12 cellular contexts compared by ENCODE assay signal in genomic region chr4:147793973-147794690, GRCh38.
DNase-seq lines count a peak whose midpoint lies in the region; ATAC-seq and TF ChIP-seq lines count a peak whose summit lies in the region.
"Had no signal": no experiment of that assay in that cellular context is flagged by ENCODE, and none has a peak within 500 bp of the region (broad histone marks: within the 10 kb centered on the region; RNA-seq: fewer than 3 reads in every experiment).

No MANE protein-coding gene starts in this region.

- H3K27ac ChIP-seq in PC-3 (ENCODE audit: low read length): peak overlapping the region; percentile 43
- H3K27ac ChIP-seq in left lung: no peak overlapping the region

- H3K4me3 ChIP-seq in PC-3 (ENCODE audit: low read length) (peak overlapping the region; percentile 20; the same call in 1 of the 2 replicates), left lung (no peak overlapping the region)
- H3K4me3 ChIP-seq: mucosa of descending colon had no signal

- CTCF ChIA-PET in PC-3 (lab: Charles Lee): no interaction called here

- no peaks in the 10 kb centered on the region for H4K20me1 ChIP-seq in PC-3 (ENCODE audit: low read length)

- 0 out of 2 replicates have a peak overlapping the region, but pooled peaks have one; percentile 5 for H2AFZ ChIP-seq in PC-3 (ENCODE audit: low read length)

- TF ChIP-seq CTCF in GM13976 (IDR thresholded peaks at IDR 0.05; ENCODE audit: borderline replicate concordance, control extremely low read depth, extremely low read depth, insufficient read depth, missing control alignments) (no peak), PC-3 (conservative IDR thresholded peaks at IDR 0.05; ENCODE audit: low read depth, low read length) (no peak), left lung (IDR thresholded peaks at IDR 0.05) (no peak)

- ATAC-seq in GM21528 (IDR thresholded peaks at IDR 0.05; ENCODE audit: low FRiP score, unreplicated experiment) (peak; percentile 33), PC-3 (peak; percentile 40; the same call in 1 of the 2 replicates), left lung (peak; percentile 65)
- ATAC-seq: mucosa of descending colon had no signal

- peaks cover 34% of the 10 kb centered on the region for H3K79me2 ChIP-seq in PC-3 (ENCODE audit: low read length)

- peaks cover 53% of the 10 kb centered on the region for H3K4me1 ChIP-seq in PC-3 (ENCODE audit: insufficient read depth, low read length)
- peaks cover 11 to 16% of the 10 kb centered on the region in 2 donors for H3K4me1 ChIP-seq in left lung

- H3K36me3 ChIP-seq in PC-3 (ENCODE audit: low read depth, low read length): no peaks in the 10 kb centered on the region
- H3K36me3 ChIP-seq in left lung: no peaks in the 10 kb centered on the region

- H3F3A ChIP-seq in PC-3 (ENCODE audit: low read length, unreplicated experiment): no peaks in the 10 kb centered on the region

- peak; percentile 46 for DNase-seq in GM13976 (ENCODE audit: low spot score)
- DNase-seq in PC-3: peak; percentile 6
- no peak for DNase-seq in left lung
- DNase-seq in GDM1 (lab: John Stamatoyannopoulos, UW): no peak
- no peak for DNase-seq in effector CD8-positive, alpha-beta T cell (lab: John Stamatoyannopoulos, UW)
- DNase-seq in OCI-M1 (lab: John Stamatoyannopoulos, UW): no peak
- DNase-seq in GM19238 (ENCODE audit: insufficient read length, low spot score): no peak
- DNase-seq: activated effector memory CD4-positive, alpha-beta T cell treated with anti-CD3 and anti-CD28 coated beads, Interleukin-2, amount 50 U/mL, for 16 hours; MM.1S; mucosa of descending colon; SK-N-SH had no signal

- peak overlapping the region; percentile 66 for H3K4me2 ChIP-seq in PC-3 (ENCODE audit: low read length)
- H3K4me2 ChIP-seq: SK-N-SH had no signal

- H3K9ac ChIP-seq in PC-3 (ENCODE audit: low read length): no peak overlapping the region
- H3K9ac ChIP-seq: SK-N-SH had no signal

- no TSS peak for BruUV-seq in PC-3 (replicated peaks; lab: Mats Ljungman, UMichigan)

- POLR2A ChIA-PET in PC-3 (lab: Charles Lee; ENCODE audit: unreplicated experiment): no interaction called here

- H3K9me2 ChIP-seq in PC-3 (replicated peaks; ENCODE audit: low read length): no peaks in the 10 kb centered on the region
- H3K9me2 ChIP-seq: SK-N-SH had no signal

- in situ Hi-C loops in GM13976 (cut with MboI; ENCODE audit: low sequenced_read_pairs, unreplicated experiment): no loop called here

- no peaks in the 10 kb centered on the region for H3K9me3 ChIP-seq in PC-3 (ENCODE audit: low read length)
- no peaks in the 10 kb centered on the region for H3K9me3 ChIP-seq in left lung
- H3K9me3 ChIP-seq: mucosa of descending colon, SK-N-SH had no signal

- intact Hi-C loops in PC-3 (cut with micrococcal nuclease): no loop called here
- intact Hi-C loops in left lung (cut with DNase I): no loop called here

- H3K27me3 ChIP-seq in PC-3 (ENCODE audit: low read length) (no peaks in the 10 kb centered on the region), left lung (no peaks in the 10 kb centered on the region)

Comparison
In these comparisons a context has a peak if more than half of its experiments do, and no peak if none do; other contexts are left out.
1. DNase-seq: peak in GM13976 (single experiment) and PC-3 (single experiment); none in left lung (0 of 2), GDM1 (single experiment), effector CD8-positive, alpha-beta T cell (single experiment), OCI-M1 (single experiment) and GM19238 (single experiment).
2. Peak in every context shown above with its lines, with median percentiles within 50 percentile points of each other: ATAC-seq.